Comparison of ENCODE assay signal across 9 cellular contexts in the genomic region with DNA sequence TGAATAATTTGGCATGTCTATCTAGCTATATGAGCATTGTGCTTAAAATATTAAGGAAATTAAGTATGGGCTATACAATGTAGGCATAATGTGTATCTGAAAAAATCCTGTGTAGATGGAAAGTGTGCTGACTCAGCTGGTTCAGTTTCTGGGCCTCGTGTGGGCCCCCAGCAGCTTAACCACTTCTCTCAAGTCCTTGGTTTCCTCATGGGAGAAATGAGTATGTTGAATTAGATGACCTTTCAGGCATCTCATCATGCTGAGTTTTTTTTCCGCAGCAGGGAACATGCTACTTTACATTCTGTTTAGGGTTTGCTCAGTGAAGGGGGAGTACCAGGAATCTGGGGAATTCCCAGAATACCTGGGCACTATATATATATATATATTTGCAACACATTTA. TPM values are rescaled to one million over a fixed set of nuclear protein-coding genes. Genes with fewer than 3 reads are reported as not detected.
DNase-seq lines count a peak whose midpoint lies in the region; ATAC-seq and TF ChIP-seq lines count a peak whose summit lies in the region.
"Had no signal": no experiment of that assay in that cellular context is flagged by ENCODE, and none has a peak within 500 bp of the region (broad histone marks: within the 10 kb centered on the region; RNA-seq: fewer than 3 reads in every experiment).

No MANE protein-coding gene starts in this region.

- H3K4me1 ChIP-seq in DND-41 (ENCODE audit: insufficient read depth, low read length) (peaks cover 74% of the 10 kb centered on the region), left lung (peaks cover 0 to 7% of the 10 kb centered on the region in 2 donors)
- H3K4me1 ChIP-seq: pancreas had no signal

- H3K27me3 Mint-ChIP-seq in activated naive CD4-positive, alpha-beta T cell treated with anti-CD3 and anti-CD28 coated beads, Interleukin-2, amount 50 U/mL, for 24 hours: no peaks in the 10 kb centered on the region
- peaks cover 3% of the 10 kb centered on the region for H3K27me3 Mint-ChIP-seq in Calu3 (ENCODE audit: unreplicated experiment)

- no peak for DNase-seq in DND-41
- DNase-seq in COLO668 (lab: John Stamatoyannopoulos, UW; ENCODE audit: unreplicated experiment): no peak
- no peak for DNase-seq in left lung
- no peak for DNase-seq in Calu3
- DNase-seq in NCI-H146 (lab: John Stamatoyannopoulos, UW): no peak
- DNase-seq: pancreas had no signal

- BruUV-seq in Calu3 (replicated peaks; lab: Mats Ljungman, UMichigan): no TSS peak

- peaks cover 81% of the 10 kb centered on the region for H4K20me1 ChIP-seq in DND-41 (ENCODE audit: insufficient read depth, low read length)

- ATAC-seq in DND-41 (ENCODE audit: insufficient read depth, low read depth) (no peak), GM19468 (IDR thresholded peaks at IDR 0.05; ENCODE audit: extremely low read depth, unreplicated experiment) (peak; percentile 16), HG03469 (IDR thresholded peaks at IDR 0.05; ENCODE audit: unreplicated experiment) (peak; percentile 69), left lung (no peak)

- peaks cover 34% of the 10 kb centered on the region for H3K36me3 Mint-ChIP-seq in activated naive CD4-positive, alpha-beta T cell treated with anti-CD3 and anti-CD28 coated beads, Interleukin-2, amount 50 U/mL, for 24 hours
- no peaks in the 10 kb centered on the region for H3K36me3 Mint-ChIP-seq in Calu3 (ENCODE audit: insufficient read depth, unreplicated experiment)

- H3K79me2 ChIP-seq in DND-41 (ENCODE audit: insufficient read depth, low read length): peaks cover 99% of the 10 kb centered on the region

- no peak for TF ChIP-seq CTCF in DND-41 (IDR thresholded peaks at IDR 0.05; ENCODE audit: borderline replicate concordance, extremely low read depth, low read length, poor library complexity, severe bottlenecking)
- TF ChIP-seq CTCF in left lung (IDR thresholded peaks at IDR 0.05): no peak
- TF ChIP-seq CTCF in Calu3 (IDR thresholded peaks at IDR 0.05; ENCODE audit: unreplicated experiment): no peak

- CTCF ChIA-PET in Calu3 (lab: Charles Lee): no interaction called here

- H3K9ac ChIP-seq in DND-41 (ENCODE audit: low read depth, low read length): no peak overlapping the region

- H3K27ac Mint-ChIP-seq in activated naive CD4-positive, alpha-beta T cell treated with anti-CD3 and anti-CD28 coated beads, Interleukin-2, amount 50 U/mL, for 24 hours: peak overlapping the region; percentile 96
- H3K27ac Mint-ChIP-seq in Calu3 (ENCODE audit: unreplicated experiment): no peak overlapping the region

- H3K4me3 Mint-ChIP-seq in activated naive CD4-positive, alpha-beta T cell treated with anti-CD3 and anti-CD28 coated beads, Interleukin-2, amount 50 U/mL, for 24 hours: peak overlapping the region; percentile 79
- no peak overlapping the region for H3K4me3 Mint-ChIP-seq in Calu3 (ENCODE audit: low read depth, unreplicated experiment)

- no peak overlapping the region for H3K4me2 ChIP-seq in DND-41 (ENCODE audit: insufficient read depth, low read length)

- H3K4me3 ChIP-seq in DND-41 (ENCODE audit: low read depth in 1 of 2, low read length in 2 of 2) (no peak overlapping the region), left lung (no peak overlapping the region)
- H3K4me3 ChIP-seq: pancreas had no signal

- H3K27ac ChIP-seq in DND-41 (ENCODE audit: low read length): peak overlapping the region; percentile 23
- H3K27ac ChIP-seq in left lung: no peak overlapping the region
- H3K27ac ChIP-seq: pancreas had no signal

- peaks cover 75% of the 10 kb centered on the region for H3K36me3 ChIP-seq in DND-41 (ENCODE audit: insufficient read depth, low read length)
- no peaks in the 10 kb centered on the region for H3K36me3 ChIP-seq in left lung
- H3K36me3 ChIP-seq: pancreas had no signal

- no peaks in the 10 kb centered on the region for H3K9me3 Mint-ChIP-seq in activated naive CD4-positive, alpha-beta T cell treated with anti-CD3 and anti-CD28 coated beads, Interleukin-2, amount 50 U/mL, for 24 hours
- H3K9me3 Mint-ChIP-seq in Calu3 (ENCODE audit: low read depth, unreplicated experiment): no peaks in the 10 kb centered on the region

- intact Hi-C loops in left lung (cut with DNase I) (no loop called here), Calu3 (cut with micrococcal nuclease; ENCODE audit: unreplicated experiment) (no loop called here)

- no peak overlapping the region for H2AFZ ChIP-seq in DND-41 (ENCODE audit: low read depth, low read length)

- peaks cover 92% of the 10 kb centered on the region for H3K4me1 Mint-ChIP-seq in activated naive CD4-positive, alpha-beta T cell treated with anti-CD3 and anti-CD28 coated beads, Interleukin-2, amount 50 U/mL, for 24 hours
- H3K4me1 Mint-ChIP-seq in Calu3 (ENCODE audit: low read depth, unreplicated experiment): no peaks in the 10 kb centered on the region

- H3K9me3 ChIP-seq in DND-41 (ENCODE audit: insufficient read depth, low read length, severe bottlenecking): no peaks in the 10 kb centered on the region
- no peaks in the 10 kb centered on the region for H3K9me3 ChIP-seq in left lung
- H3K9me3 ChIP-seq: pancreas had no signal

- no peaks in the 10 kb centered on the region for H3K27me3 ChIP-seq in DND-41 (ENCODE audit: insufficient read depth, low read length, poor library complexity)
- no peaks in the 10 kb centered on the region for H3K27me3 ChIP-seq in left lung
- H3K27me3 ChIP-seq: pancreas had no signal

RNA-seq across cellular contexts. Expression of a gene that starts 30.5 kb away (rescaled TPM):
- total RNA-seq in left lung: 10 to 100 TPM in 1 of 2 donors, 1 to 10 TPM in 1; 1.9 to 10.1 TPM
- not detected in 2 replicates for total RNA-seq in Calu3 (2022)

Comparison
In these comparisons a context has a peak if more than half of its experiments do, and no peak if none do; other contexts are left out.
1. ATAC-seq: peak in GM19468 (single experiment) and HG03469 (single experiment); none in DND-41 (single experiment) and left lung (single experiment).